8 cellular contexts compared by ENCODE assay signal in genomic region chr11:268716-269145, GRCh38.
A peak's percentile ranks its signal among the peaks of the same experiment; 100 is the strongest.
DNase-seq lines count a peak whose midpoint lies in the region; ATAC-seq and TF ChIP-seq lines count a peak whose summit lies in the region.
"Not testable (repeated sequence)": the region's sequence is repeated elsewhere in the genome, so short reads cannot be mapped to it uniquely, and the experiment has no call there.

No MANE protein-coding gene starts in this region.

- H3K36me3 Mint-ChIP-seq in memory B cell, result not testable (repeated sequence)

- H3K4me2 ChIP-seq in DND-41 (ENCODE audit: insufficient read depth, low read length), result peak overlapping the region; percentile 94

- not testable (repeated sequence) for H3K9me3 ChIP-seq in DND-41 (ENCODE audit: insufficient read depth, low read length, severe bottlenecking); duodenal mucosa (ENCODE audit: control insufficient read depth in 1 of 2, low read length in 2 of 2)

- H3K4me1 Mint-ChIP-seq in memory B cell, result peaks cover 18% of the 10 kb centered on the region
- peaks cover 41% of the 10 kb centered on the region for H3K4me1 Mint-ChIP-seq in stimulated activated naive CD8-positive, alpha-beta T cell treated with anti-CD3 and anti-CD28 coated beads, Interleukin-15, amount 100 ng/mL, for 72 hours

- H3K27me3 Mint-ChIP-seq in memory B cell; stimulated activated naive CD8-positive, alpha-beta T cell treated with anti-CD3 and anti-CD28 coated beads, Interleukin-15, amount 100 ng/mL, for 72 hours: not testable (repeated sequence)

- H3K27ac ChIP-seq in DND-41 (ENCODE audit: low read length), result peak overlapping the region; percentile 99
- peak overlapping the region; percentile 69 for H3K27ac ChIP-seq in duodenal mucosa (ENCODE audit: low read depth, low read length)

- peak overlapping the region; percentile 96 for H3K4me3 Mint-ChIP-seq in memory B cell
- H3K4me3 Mint-ChIP-seq in stimulated activated naive CD8-positive, alpha-beta T cell treated with anti-CD3 and anti-CD28 coated beads, Interleukin-15, amount 100 ng/mL, for 72 hours, result peak overlapping the region; percentile 90 to 99

- H3K27ac Mint-ChIP-seq in memory B cell, result peak overlapping the region; percentile 99
- H3K27ac Mint-ChIP-seq in stimulated activated naive CD8-positive, alpha-beta T cell treated with anti-CD3 and anti-CD28 coated beads, Interleukin-15, amount 100 ng/mL, for 72 hours, result peak overlapping the region; percentile 100

- ATAC-seq in DND-41 (ENCODE audit: insufficient read depth, low read depth), result peak; percentile 77
- ATAC-seq in GM19455 (IDR thresholded peaks at IDR 0.05; ENCODE audit: unreplicated experiment), result peak; percentile 36
- peak; percentile 54 for ATAC-seq in HG03066 (IDR thresholded peaks at IDR 0.05; ENCODE audit: low read depth, unreplicated experiment)
- peak; percentile 34 for ATAC-seq in memory B cell (ENCODE audit: low read depth)
- peak; percentile 71 for ATAC-seq in stimulated activated naive CD8-positive, alpha-beta T cell treated with anti-CD3 and anti-CD28 coated beads, Interleukin-15, amount 100 ng/mL, for 72 hours

- TF ChIP-seq CTCF in DND-41 (IDR thresholded peaks at IDR 0.05; ENCODE audit: borderline replicate concordance, extremely low read depth, low read length, poor library complexity, severe bottlenecking), result peak; percentile 48

- DNase-seq in DND-41 (peak; percentile 80), NCI-H2029 (lab: John Stamatoyannopoulos, UW) (peak; percentile 25), memory B cell (ENCODE audit: low spot score in 2 of 2) (peak in 1 of 2 donors; percentile 52)
- peak; percentile 56 for DNase-seq in activated CD4-positive, CD25-positive, alpha-beta regulatory T cell treated with anti-CD3 and anti-CD28 coated beads, Interleukin-2, amount 50 U/mL, for 72 hours
- DNase-seq in stimulated activated naive CD8-positive, alpha-beta T cell treated with anti-CD3 and anti-CD28 coated beads, Interleukin-15, amount 100 ng/mL, for 72 hours, result peak; percentile 68 to 82

- H3K27me3 ChIP-seq in DND-41 (ENCODE audit: insufficient read depth, low read length, poor library complexity); duodenal mucosa (ENCODE audit: control insufficient read depth in 1 of 2, insufficient read depth in 2 of 2, low read length in 2 of 2): not testable (repeated sequence)

- not testable (repeated sequence) for H4K20me1 ChIP-seq in DND-41 (ENCODE audit: insufficient read depth, low read length)

- peak overlapping the region; percentile 78 for H2AFZ ChIP-seq in DND-41 (ENCODE audit: low read depth, low read length)

- peaks cover 37% of the 10 kb centered on the region for H3K4me1 ChIP-seq in DND-41 (ENCODE audit: insufficient read depth, low read length)
- peaks cover 32 to 34% of the 10 kb centered on the region in 2 donors for H3K4me1 ChIP-seq in duodenal mucosa (ENCODE audit: control insufficient read depth in 1 of 2, insufficient read depth in 2 of 2, low read length in 2 of 2)

- H3K9me3 Mint-ChIP-seq in memory B cell; stimulated activated naive CD8-positive, alpha-beta T cell treated with anti-CD3 and anti-CD28 coated beads, Interleukin-15, amount 100 ng/mL, for 72 hours: not testable (repeated sequence)

- H3K9ac ChIP-seq in DND-41 (ENCODE audit: low read depth, low read length) (peak overlapping the region; percentile 93), duodenal mucosa (ENCODE audit: low read depth in 1 of 2, low read length in 2 of 2) (peak overlapping the region; percentile 73 to 94)

- H3K79me2 ChIP-seq in DND-41 (ENCODE audit: insufficient read depth, low read length), result not testable (repeated sequence)

- not testable (repeated sequence) for H3K36me3 ChIP-seq in DND-41 (ENCODE audit: insufficient read depth, low read length); duodenal mucosa (ENCODE audit: control insufficient read depth in 1 of 2, insufficient read depth in 2 of 2, low read length in 2 of 2)

- H3K4me3 ChIP-seq in DND-41 (ENCODE audit: low read depth in 1 of 2, low read length in 2 of 2), result peak overlapping the region; percentile 27 to 69; a peak in 3 of 4 replicates
- H3K4me3 ChIP-seq in duodenal mucosa (ENCODE audit: low read depth in 1 of 2, low read length in 2 of 2), result peak overlapping the region; percentile 73 to 77
